In the genomic region with DNA sequence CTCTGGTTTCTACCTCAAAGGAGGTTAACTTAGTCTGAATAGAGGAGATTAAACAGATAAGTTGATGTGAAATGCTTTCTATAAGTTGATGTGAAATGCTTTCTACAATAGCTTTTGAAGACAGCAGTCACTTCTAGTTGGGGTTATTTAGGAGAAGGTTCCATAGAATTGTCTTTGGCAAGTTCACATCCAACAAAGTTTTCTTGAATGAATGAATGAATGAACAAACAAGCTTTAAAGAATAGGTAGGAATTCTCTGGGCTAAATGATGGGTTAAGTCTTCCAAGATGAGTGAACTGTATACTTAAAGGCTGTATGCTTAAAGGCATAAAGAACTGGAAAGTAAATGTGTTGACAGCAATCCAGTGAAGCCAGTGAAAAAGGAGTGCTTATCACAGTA, we compare ENCODE assay signal across 10 cellular contexts. TPM values are rescaled to one million over a fixed set of nuclear protein-coding genes. Genes with fewer than 3 reads are reported as not detected.
DNase-seq lines count a peak whose midpoint lies in the region; ATAC-seq and TF ChIP-seq lines count a peak whose summit lies in the region.
"Had no signal": no experiment of that assay in that cellular context is flagged by ENCODE, and none has a peak within 500 bp of the region (broad histone marks: within the 10 kb centered on the region; RNA-seq: fewer than 3 reads in every experiment).

No MANE protein-coding gene starts in this region.

- H3K27me3 ChIP-seq in fibroblast of lung (ENCODE audit: control insufficient read depth, insufficient read depth, low read length): no peaks in the 10 kb centered on the region

- H3K4me3 ChIP-seq in fibroblast of lung (replicated peaks in 1 of 4; ENCODE audit: control extremely low read depth in 1 of 4, insufficient read depth in 1 of 4, low read depth in 3 of 4, low read length in 4 of 4): peak overlapping the region; percentile 18 to 100 (median 90)

- peaks cover 61% of the 10 kb centered on the region for H3K79me2 ChIP-seq in fibroblast of lung (ENCODE audit: control insufficient read depth, insufficient read depth, low read length)

- no peaks in the 10 kb centered on the region for H3K9me3 ChIP-seq in fibroblast of lung (ENCODE audit: control insufficient read depth, insufficient read depth, low read depth, low read length)

- TF ChIP-seq CTCF in VCaP (conservative IDR thresholded peaks at IDR 0.05) (no peak), fibroblast of lung (conservative IDR thresholded peaks at IDR 0.05 in 1 of 2, IDR thresholded peaks at IDR 0.05 in 1 of 2; ENCODE audit: low read depth in 1 of 2, low read length in 2 of 2) (no peak)

- H3K36me3 ChIP-seq in fibroblast of lung (ENCODE audit: control insufficient read depth, insufficient read depth, low read length): peaks cover 2% of the 10 kb centered on the region

- H3K27ac Mint-ChIP-seq in stimulated activated memory B cell treated with anti-CD40 and anti-IgM and Interleukin-4, amounts not matched to agents 10 μg/mL and 1 μg/mL and 100 μg/mL, for 72 hours: peak overlapping the region; percentile 91

- H3K27ac ChIP-seq in VCaP: peak overlapping the region; percentile 91; the same call in 1 of the 2 replicates
- no peak overlapping the region for H3K27ac ChIP-seq in fibroblast of lung (ENCODE audit: insufficient read depth, low read length)

- H3K9ac ChIP-seq in fibroblast of lung (ENCODE audit: insufficient read depth, low read length): no peak overlapping the region

- no peaks in the 10 kb centered on the region for H3K9me3 Mint-ChIP-seq in activated T-cell treated with anti-CD3 and anti-CD28 coated beads, Interleukin-2, amount 50 U/mL, for 4 hours
- H3K9me3 Mint-ChIP-seq in stimulated activated memory B cell treated with anti-CD40 and anti-IgM and Interleukin-4, amounts not matched to agents 10 μg/mL and 1 μg/mL and 100 μg/mL, for 72 hours: no peaks in the 10 kb centered on the region

- H2AFZ ChIP-seq in fibroblast of lung (ENCODE audit: low read length): no peak overlapping the region

- no peak for ATAC-seq in activated T-cell treated with anti-CD3 and anti-CD28 coated beads, Interleukin-2, amount 50 U/mL, for 4 hours
- ATAC-seq in stimulated activated memory B cell treated with anti-CD40 and anti-IgM and Interleukin-4, amounts not matched to agents 10 μg/mL and 1 μg/mL and 100 μg/mL, for 72 hours: no peak
- no peak for ATAC-seq in GM18517 (IDR thresholded peaks at IDR 0.05; ENCODE audit: unreplicated experiment)

- H3K4me1 Mint-ChIP-seq in activated T-cell treated with anti-CD3 and anti-CD28 coated beads, Interleukin-2, amount 50 U/mL, for 4 hours (ENCODE audit: low read depth): peaks cover 51% of the 10 kb centered on the region
- peaks cover 40% of the 10 kb centered on the region for H3K4me1 Mint-ChIP-seq in stimulated activated memory B cell treated with anti-CD40 and anti-IgM and Interleukin-4, amounts not matched to agents 10 μg/mL and 1 μg/mL and 100 μg/mL, for 72 hours

- no peak for DNase-seq in activated T-cell treated with anti-CD3 and anti-CD28 coated beads, Interleukin-2, amount 50 U/mL, for 4 hours
- no peak for DNase-seq in activated T-cell treated with anti-CD3 and anti-CD28 coated beads, Interleukin-2, amount 50 U/mL, for 48 hours
- DNase-seq in fibroblast of lung (ENCODE audit: low read depth in 2 of 2) (no peak), RPMI8226 (no peak), NCI-H2029 (lab: John Stamatoyannopoulos, UW) (no peak)
- DNase-seq: AML-193, midbrain had no signal

- peak overlapping the region; percentile 55 for H3K4me2 ChIP-seq in fibroblast of lung (ENCODE audit: extremely low read depth, insufficient read depth, low read length)

- no peaks in the 10 kb centered on the region for H4K20me1 ChIP-seq in fibroblast of lung (ENCODE audit: control insufficient read depth, extremely low read depth, insufficient read depth, low read length)

- peak overlapping the region; percentile 98 for H3K4me3 Mint-ChIP-seq in activated T-cell treated with anti-CD3 and anti-CD28 coated beads, Interleukin-2, amount 50 U/mL, for 4 hours
- H3K4me3 Mint-ChIP-seq in stimulated activated memory B cell treated with anti-CD40 and anti-IgM and Interleukin-4, amounts not matched to agents 10 μg/mL and 1 μg/mL and 100 μg/mL, for 72 hours: peak overlapping the region; percentile 86

- H3K36me3 Mint-ChIP-seq in activated T-cell treated with anti-CD3 and anti-CD28 coated beads, Interleukin-2, amount 50 U/mL, for 4 hours (ENCODE audit: insufficient read depth): peaks cover 10% of the 10 kb centered on the region
- peaks cover 16% of the 10 kb centered on the region for H3K36me3 Mint-ChIP-seq in stimulated activated memory B cell treated with anti-CD40 and anti-IgM and Interleukin-4, amounts not matched to agents 10 μg/mL and 1 μg/mL and 100 μg/mL, for 72 hours

- no peaks in the 10 kb centered on the region for H3K4me1 ChIP-seq in fibroblast of lung (ENCODE audit: control insufficient read depth, extremely low read depth, insufficient read depth, low read length)

- no peaks in the 10 kb centered on the region for H3K27me3 Mint-ChIP-seq in activated T-cell treated with anti-CD3 and anti-CD28 coated beads, Interleukin-2, amount 50 U/mL, for 4 hours (ENCODE audit: low read depth)
- no peaks in the 10 kb centered on the region for H3K27me3 Mint-ChIP-seq in stimulated activated memory B cell treated with anti-CD40 and anti-IgM and Interleukin-4, amounts not matched to agents 10 μg/mL and 1 μg/mL and 100 μg/mL, for 72 hours

RNA-seq across cellular contexts. Expression of a gene that starts 1.9 kb away (rescaled TPM):
- 10 to 100 TPM; 50.5 to 61.4 (median 58.0) TPM for total RNA-seq in activated T-cell treated with anti-CD3 and anti-CD28 coated beads, Interleukin-2, amount 50 U/mL, for 4 hours
- total RNA-seq in fibroblast of lung: 14.6 and 18.7 TPM in 2 replicates
- polyA plus RNA-seq in fibroblast of lung: 51.0 and 69.8 TPM in 2 replicates
- polyA plus RNA-seq in fibroblast of lung (2012): 37.9 and 40.8 TPM in 2 replicates
- 2.1 and 3.3 TPM in 2 replicates for polyA minus RNA-seq in fibroblast of lung (ENCODE audit: low replicate concordance)

RNA-seq across cellular contexts. Expression of a gene that starts 18.5 kb away (rescaled TPM):
- total RNA-seq in activated T-cell treated with anti-CD3 and anti-CD28 coated beads, Interleukin-2, amount 50 U/mL, for 4 hours: 10 to 100 TPM; 21.4 to 29.3 (median 29.3) TPM
- total RNA-seq in fibroblast of lung: 3.3 and 15.9 TPM in 2 replicates
- 27.2 and 28.6 TPM in 2 replicates for polyA plus RNA-seq in fibroblast of lung
- polyA plus RNA-seq in fibroblast of lung (2012): 30.4 and 32.4 TPM in 2 replicates
- 0.47 and 0.67 TPM in 2 replicates for polyA minus RNA-seq in fibroblast of lung (ENCODE audit: low replicate concordance)
